In genomic region chr9:123556464-123557435, GRCh38 we compare ENCODE assay signal across 1 cellular context.
TF ChIP-seq lines count a peak whose summit lies in the region.

No MANE protein-coding gene starts in this region.

TF ChIP-seq in K562, 482 proteins besides CTCF, POLR2A, EP300 and RAD21 (continued from another document and continues in another):
- no peak for TF ChIP-seq ZNF318 (IDR thresholded peaks at IDR 0.05; ENCODE audit: borderline replicate concordance in 1 of 2, low read depth in 1 of 2)
- TF ChIP-seq KLF6 (CRISPR knock-in tag; IDR thresholded peaks at IDR 0.05; ENCODE audit: borderline replicate concordance) = no peak
- no peak for TF ChIP-seq SAFB (IDR thresholded peaks at IDR 0.05; ENCODE audit: borderline replicate concordance, low read depth, low read length)
- TF ChIP-seq ARID2 (IDR thresholded peaks at IDR 0.05) = no peak
- TF ChIP-seq ETS2 (tag; IDR thresholded peaks at IDR 0.05; ENCODE audit: borderline replicate concordance, poor library complexity, severe bottlenecking) = no peak
- TF ChIP-seq ZNF324 (CRISPR knock-in tag; IDR thresholded peaks at IDR 0.05) = no peak
- TF ChIP-seq THAP7 (CRISPR knock-in tag; IDR thresholded peaks at IDR 0.05) = no peak
- TF ChIP-seq ZNF778 (CRISPR knock-in tag; IDR thresholded peaks at IDR 0.05) = no peak
- peak; percentile 42; the same call in 1 of the 2 replicates for TF ChIP-seq BHLHE40 (IDR thresholded peaks at IDR 0.05; ENCODE audit: low read length)
- no peak for TF ChIP-seq MYBL2 (IDR thresholded peaks at IDR 0.05; ENCODE audit: low read depth)
- no peak for TF ChIP-seq MYBL2 (CRISPR knock-in tag; IDR thresholded peaks at IDR 0.05; ENCODE audit: borderline replicate concordance)
- TF ChIP-seq PPARD (CRISPR knock-in tag; IDR thresholded peaks at IDR 0.05) = no peak
- peak; percentile 38; the same call in 1 of the 2 replicates for TF ChIP-seq GABPA (tag; conservative IDR thresholded peaks at IDR 0.05; ENCODE audit: low read depth)
- no peak for TF ChIP-seq HMBOX1 (IDR thresholded peaks at IDR 0.05)
- no peak for TF ChIP-seq CHD1 (IDR thresholded peaks at IDR 0.05; ENCODE audit: low read length)
- TF ChIP-seq BACH1 (tag; IDR thresholded peaks at IDR 0.05) = no peak
- TF ChIP-seq E2F1 (CRISPR knock-in tag; IDR thresholded peaks at IDR 0.05) = no peak
- peak; percentile 88; the same call in 1 of the 2 replicates for TF ChIP-seq ZNF584 (CRISPR knock-in tag; IDR thresholded peaks at IDR 0.05; ENCODE audit: low read depth)
- TF ChIP-seq ZNF274 (IDR thresholded peaks at IDR 0.05; ENCODE audit: borderline replicate concordance, low read depth, low read length) = no peak
- no peak for TF ChIP-seq PYGO2 (tag; IDR thresholded peaks at IDR 0.05)
- TF ChIP-seq ZNF445 (CRISPR knock-in tag; IDR thresholded peaks at IDR 0.05; ENCODE audit: low read depth) = no peak
- TF ChIP-seq CXXC5 (CRISPR knock-in tag; IDR thresholded peaks at IDR 0.05) = peak; percentile 69
- no peak for TF ChIP-seq E2F5 (CRISPR knock-in tag; IDR thresholded peaks at IDR 0.05)
- TF ChIP-seq TSC22D4 (tag; IDR thresholded peaks at IDR 0.05) = no peak
- TF ChIP-seq ZNF232 (CRISPR knock-in tag; IDR thresholded peaks at IDR 0.05) = no peak
- no peak for TF ChIP-seq ATF3 (IDR thresholded peaks at IDR 0.05)
- TF ChIP-seq ATF3 (CRISPR knock-in tag; conservative IDR thresholded peaks at IDR 0.05) = no peak
- TF ChIP-seq ELF1 (tag; IDR thresholded peaks at IDR 0.05) = no peak
- TF ChIP-seq XRCC5 (IDR thresholded peaks at IDR 0.05; ENCODE audit: low read depth, low read length) = no peak
- TF ChIP-seq SMARCE1 (IDR thresholded peaks at IDR 0.05) = peak; percentile 48; the same call in 1 of the 2 replicates
- no peak for TF ChIP-seq ZNF143 (CRISPR knock-in tag; IDR thresholded peaks at IDR 0.05)
- TF ChIP-seq CBX8 (IDR thresholded peaks at IDR 0.05; ENCODE audit: borderline replicate concordance, extremely low read depth, low read depth, low read length, poor library complexity, severe bottlenecking) = no peak
- TF ChIP-seq FOXP1 (CRISPR knock-in tag; IDR thresholded peaks at IDR 0.05) = peak; percentile 53; the same call in 1 of the 2 replicates
- no peak for TF ChIP-seq ZNF41 (CRISPR knock-in tag; conservative IDR thresholded peaks at IDR 0.05)
- TF ChIP-seq OTX1 (CRISPR knock-in tag; IDR thresholded peaks at IDR 0.05) = no peak
- TF ChIP-seq EGR1 (conservative IDR thresholded peaks at IDR 0.05) = no peak
- no peak for TF ChIP-seq CHAMP1 (IDR thresholded peaks at IDR 0.05)
- TF ChIP-seq CLOCK (CRISPR knock-in tag; IDR thresholded peaks at IDR 0.05; ENCODE audit: borderline replicate concordance) = no peak
- no peak for TF ChIP-seq ZFX (CRISPR knock-in tag; IDR thresholded peaks at IDR 0.05)
- no peak for TF ChIP-seq HMGXB4 (CRISPR knock-in tag; IDR thresholded peaks at IDR 0.05)
